Comparison of ENCODE assay signal across 2 cellular contexts in genomic region chr17:77408284-77408683, GRCh38.
TF ChIP-seq lines count a peak whose summit lies in the region.

No MANE protein-coding gene starts in this region.

TF ChIP-seq in SK-N-SH, 30 proteins besides CTCF, POLR2A, EP300 and RAD21 (continued from another document):
- no peak for TF ChIP-seq MXI1 (IDR thresholded peaks at IDR 0.05; ENCODE audit: low read depth, low read length)
- no peak for TF ChIP-seq GATA2 (CRISPR knock-in tag; IDR thresholded peaks at IDR 0.05)
- TF ChIP-seq POLR2AphosphoS5 (IDR thresholded peaks at IDR 0.05; ENCODE audit: low read depth, low read length): no peak
- TF ChIP-seq NFIC (IDR thresholded peaks at IDR 0.05; ENCODE audit: borderline replicate concordance): no peak
- TF ChIP-seq CHD2 (IDR thresholded peaks at IDR 0.05; ENCODE audit: low read length, partially characterized antibody): no peak
- TF ChIP-seq GABPA (IDR thresholded peaks at IDR 0.05; ENCODE audit: low read depth): no peak
- TF ChIP-seq TCF12 (IDR thresholded peaks at IDR 0.05): no peak
- no peak for TF ChIP-seq SIN3A (IDR thresholded peaks at IDR 0.05; ENCODE audit: borderline replicate concordance, low read depth, low read length)
- TF ChIP-seq ZBTB33 (IDR thresholded peaks at IDR 0.05; ENCODE audit: borderline replicate concordance, low read depth): no peak
- TF ChIP-seq FOXJ3 (CRISPR knock-in tag; IDR thresholded peaks at IDR 0.05): no peak
- TF ChIP-seq YY1 (IDR thresholded peaks at IDR 0.05; ENCODE audit: low read depth): no peak
- TF ChIP-seq PBX3 (IDR thresholded peaks at IDR 0.05): no peak
- TF ChIP-seq NRF1 (IDR thresholded peaks at IDR 0.05; ENCODE audit: low read depth, low read length): no peak
TF ChIP-seq in SK-N-SH: peak in this region for 0.

TF ChIP-seq in SK-N-SH treated with all-trans-retinoic acid at 6 μM for 48 hours, 23 proteins besides CTCF, POLR2A, EP300 and RAD21 (continued from another document):
- TF ChIP-seq, protein P1, sequence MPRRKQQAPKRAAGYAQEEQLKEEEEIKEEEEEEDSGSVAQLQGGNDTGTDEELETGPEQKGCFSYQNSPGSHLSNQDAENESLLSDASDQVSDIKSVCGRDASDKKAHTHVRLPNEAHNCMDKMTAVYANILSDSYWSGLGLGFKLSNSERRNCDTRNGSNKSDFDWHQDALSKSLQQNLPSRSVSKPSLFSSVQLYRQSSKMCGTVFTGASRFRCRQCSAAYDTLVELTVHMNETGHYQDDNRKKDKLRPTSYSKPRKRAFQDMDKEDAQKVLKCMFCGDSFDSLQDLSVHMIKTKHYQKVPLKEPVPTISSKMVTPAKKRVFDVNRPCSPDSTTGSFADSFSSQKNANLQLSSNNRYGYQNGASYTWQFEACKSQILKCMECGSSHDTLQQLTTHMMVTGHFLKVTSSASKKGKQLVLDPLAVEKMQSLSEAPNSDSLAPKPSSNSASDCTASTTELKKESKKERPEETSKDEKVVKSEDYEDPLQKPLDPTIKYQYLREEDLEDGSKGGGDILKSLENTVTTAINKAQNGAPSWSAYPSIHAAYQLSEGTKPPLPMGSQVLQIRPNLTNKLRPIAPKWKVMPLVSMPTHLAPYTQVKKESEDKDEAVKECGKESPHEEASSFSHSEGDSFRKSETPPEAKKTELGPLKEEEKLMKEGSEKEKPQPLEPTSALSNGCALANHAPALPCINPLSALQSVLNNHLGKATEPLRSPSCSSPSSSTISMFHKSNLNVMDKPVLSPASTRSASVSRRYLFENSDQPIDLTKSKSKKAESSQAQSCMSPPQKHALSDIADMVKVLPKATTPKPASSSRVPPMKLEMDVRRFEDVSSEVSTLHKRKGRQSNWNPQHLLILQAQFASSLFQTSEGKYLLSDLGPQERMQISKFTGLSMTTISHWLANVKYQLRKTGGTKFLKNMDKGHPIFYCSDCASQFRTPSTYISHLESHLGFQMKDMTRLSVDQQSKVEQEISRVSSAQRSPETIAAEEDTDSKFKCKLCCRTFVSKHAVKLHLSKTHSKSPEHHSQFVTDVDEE (CRISPR knock-in tag; IDR thresholded peaks at IDR 0.05): no peak
- TF ChIP-seq ZFP3 (CRISPR knock-in tag; IDR thresholded peaks at IDR 0.05) (no peak), PATZ1 (CRISPR knock-in tag; IDR thresholded peaks at IDR 0.05; ENCODE audit: borderline replicate concordance) (no peak), ZFP30 (CRISPR knock-in tag; IDR thresholded peaks at IDR 0.05) (no peak), ISL1 (CRISPR knock-in tag; IDR thresholded peaks at IDR 0.05) (no peak), ZNF70 (CRISPR knock-in tag; IDR thresholded peaks at IDR 0.05) (no peak), POU6F1 (CRISPR knock-in tag; IDR thresholded peaks at IDR 0.05; ENCODE audit: borderline replicate concordance, low read depth) (no peak), ZC3H10 (CRISPR knock-in tag; IDR thresholded peaks at IDR 0.05) (no peak)
- TF ChIP-seq, protein P2, sequence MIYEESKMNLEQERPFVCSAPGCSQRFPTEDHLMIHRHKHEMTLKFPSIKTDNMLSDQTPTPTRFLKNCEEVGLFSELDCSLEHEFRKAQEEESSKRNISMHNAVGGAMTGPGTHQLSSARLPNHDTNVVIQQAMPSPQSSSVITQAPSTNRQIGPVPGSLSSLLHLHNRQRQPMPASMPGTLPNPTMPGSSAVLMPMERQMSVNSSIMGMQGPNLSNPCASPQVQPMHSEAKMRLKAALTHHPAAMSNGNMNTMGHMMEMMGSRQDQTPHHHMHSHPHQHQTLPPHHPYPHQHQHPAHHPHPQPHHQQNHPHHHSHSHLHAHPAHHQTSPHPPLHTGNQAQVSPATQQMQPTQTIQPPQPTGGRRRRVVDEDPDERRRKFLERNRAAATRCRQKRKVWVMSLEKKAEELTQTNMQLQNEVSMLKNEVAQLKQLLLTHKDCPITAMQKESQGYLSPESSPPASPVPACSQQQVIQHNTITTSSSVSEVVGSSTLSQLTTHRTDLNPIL (CRISPR knock-in tag; IDR thresholded peaks at IDR 0.05; ENCODE audit: low read depth): no peak
